ENCODE assay signal across 17 cellular contexts in genomic region chr11:15826008-15826650, GRCh38.
A peak's percentile ranks its signal among the peaks of the same experiment; 100 is the strongest.
DNase-seq lines count a peak whose midpoint lies in the region; TF ChIP-seq lines count a peak whose summit lies in the region.
"Had no signal": no experiment of that assay in that cellular context is flagged by ENCODE, and none has a peak within 500 bp of the region (broad histone marks: within the 10 kb centered on the region; RNA-seq: fewer than 3 reads in every experiment).

No MANE protein-coding gene starts in this region.

- H3K36me3 Mint-ChIP-seq in endodermal cell (ENCODE audit: low read depth): no peaks in the 10 kb centered on the region
- no peaks in the 10 kb centered on the region for H3K36me3 Mint-ChIP-seq in activated T-helper 2 cell treated with anti-CD3 and anti-CD28 coated beads, Interferon-gamma antibody, Interleukin-2, Interleukin-4, amounts not matched to agents 10 μg/mL and 5 μg/mL and 100 μg/mL, durations not matched to agents 14 hours and 24 hours and 36 hours (ENCODE audit: low read depth)
- no peaks in the 10 kb centered on the region for H3K36me3 Mint-ChIP-seq in CD4-positive, alpha-beta memory T cell
- H3K36me3 Mint-ChIP-seq: CD14-positive monocyte had no signal

- H3K27ac Mint-ChIP-seq in endodermal cell: peak overlapping the region; percentile 40
- H3K27ac Mint-ChIP-seq in activated T-helper 2 cell treated with anti-CD3 and anti-CD28 coated beads, Interferon-gamma antibody, Interleukin-2, Interleukin-4, amounts not matched to agents 10 μg/mL and 5 μg/mL and 100 μg/mL, durations not matched to agents 14 hours and 24 hours and 36 hours: no peak overlapping the region
- no peak overlapping the region for H3K27ac Mint-ChIP-seq in CD4-positive, alpha-beta memory T cell

- no peaks in the 10 kb centered on the region for H3K27me3 Mint-ChIP-seq in endodermal cell (ENCODE audit: insufficient read depth)
- no peaks in the 10 kb centered on the region for H3K27me3 Mint-ChIP-seq in activated T-helper 2 cell treated with anti-CD3 and anti-CD28 coated beads, Interferon-gamma antibody, Interleukin-2, Interleukin-4, amounts not matched to agents 10 μg/mL and 5 μg/mL and 100 μg/mL, durations not matched to agents 14 hours and 24 hours and 36 hours (ENCODE audit: low read depth)
- peaks cover 3 to 6% of the 10 kb centered on the region in 2 donors for H3K27me3 Mint-ChIP-seq in CD4-positive, alpha-beta memory T cell

- H3K27ac ChIP-seq in SJSA1: peak overlapping the region; percentile 12
- no peak overlapping the region for H3K27ac ChIP-seq in endodermal cell (ENCODE audit: low read depth, low read length)
- peak overlapping the region; percentile 62 for H3K27ac ChIP-seq in mesodermal cell (ENCODE audit: low read depth, low read length, severe bottlenecking)
- H3K27ac ChIP-seq in CD4-positive, alpha-beta memory T cell (ENCODE audit: low read depth, low read length): no peak overlapping the region
- no peak overlapping the region for H3K27ac ChIP-seq in substantia nigra (ENCODE audit: low read depth, low read length, poor library complexity, severe bottlenecking)
- H3K27ac ChIP-seq: HL-60, RWPE1 had no signal

- POLR2A ChIA-PET in CD4-positive, alpha-beta memory T cell (lab: Charles Lee; ENCODE audit: partially characterized antibody): no interaction called here

- peak; percentile 55 to 62 for DNase-seq in SJSA1 (ENCODE audit: low read depth in 1 of 2, low spot score in 2 of 2)
- DNase-seq in endodermal cell: no peak
- DNase-seq in retina: peak; percentile 46
- no peak for DNase-seq in activated T-helper 2 cell treated with anti-CD3 and anti-CD28 coated beads, Interferon-gamma antibody, Interleukin-2, Interleukin-4, amounts not matched to agents 10 μg/mL and 5 μg/mL and 100 μg/mL, durations not matched to agents 14 hours and 24 hours and 36 hours (ENCODE audit: low spot score)
- no peak for DNase-seq in CD4-positive, alpha-beta memory T cell
- DNase-seq in substantia nigra (lab: John Stamatoyannopoulos, UW): no peak
- DNase-seq in HuH-7 (ENCODE audit: low spot score): no peak
- DNase-seq: NCI-H1417 treated with DMSO at 0.1 percent for 48 hours, NCI-H510A, NCI-H774, PC-3 had no signal

- 78 to 100% methylated on average over 2 to 7 of the region's 7 CpGs for WGBS in endodermal cell (ENCODE audit: insufficient coverage in 1 of 2, insufficient read length in 1 of 2), 2 experiments
- 62 to 74% methylated on average over 5 to 7 of the region's 7 CpGs for WGBS in mesodermal cell (ENCODE audit: insufficient coverage in 2 of 2), 2 experiments

- no peaks in the 10 kb centered on the region for H3K9me3 Mint-ChIP-seq in endodermal cell
- no peaks in the 10 kb centered on the region for H3K9me3 Mint-ChIP-seq in activated T-helper 2 cell treated with anti-CD3 and anti-CD28 coated beads, Interferon-gamma antibody, Interleukin-2, Interleukin-4, amounts not matched to agents 10 μg/mL and 5 μg/mL and 100 μg/mL, durations not matched to agents 14 hours and 24 hours and 36 hours
- peaks cover 0 to 5% (median 0%) of the 10 kb centered on the region in 8 donors for H3K9me3 Mint-ChIP-seq in CD4-positive, alpha-beta memory T cell
- H3K9me3 Mint-ChIP-seq: CD14-positive monocyte had no signal

- no peaks in the 10 kb centered on the region for H3K9me3 ChIP-seq in SJSA1 (replicated peaks)
- peaks cover 5% of the 10 kb centered on the region for H3K9me3 ChIP-seq in endodermal cell (ENCODE audit: control insufficient read depth, low read length)
- H3K9me3 ChIP-seq in mesodermal cell (ENCODE audit: control insufficient read depth, low read length): no peaks in the 10 kb centered on the region
- H3K9me3 ChIP-seq in CD4-positive, alpha-beta memory T cell (ENCODE audit: control insufficient read depth in 1 of 2, low read length in 2 of 2): no peaks in the 10 kb centered on the region
- H3K9me3 ChIP-seq: Caco-2, HAP-1 had no signal

- H3K4me1 ChIP-seq in SJSA1 (replicated peaks): peaks cover 47% of the 10 kb centered on the region
- H3K4me1 ChIP-seq in endodermal cell (ENCODE audit: control insufficient read depth, insufficient read depth, low read length): peaks cover 5% of the 10 kb centered on the region
- peaks cover 15% of the 10 kb centered on the region for H3K4me1 ChIP-seq in mesodermal cell (ENCODE audit: control insufficient read depth, insufficient read depth, low read length, poor library complexity, severe bottlenecking)
- H3K4me1 ChIP-seq in CD4-positive, alpha-beta memory T cell (ENCODE audit: insufficient read depth, low read length): no peaks in the 10 kb centered on the region
- H3K4me1 ChIP-seq: Caco-2, HAP-1 had no signal

- no peak for TF ChIP-seq CTCF in endodermal cell (conservative IDR thresholded peaks at IDR 0.05)

- H3K4me1 Mint-ChIP-seq in endodermal cell: peaks cover 16% of the 10 kb centered on the region
- no peaks in the 10 kb centered on the region for H3K4me1 Mint-ChIP-seq in activated T-helper 2 cell treated with anti-CD3 and anti-CD28 coated beads, Interferon-gamma antibody, Interleukin-2, Interleukin-4, amounts not matched to agents 10 μg/mL and 5 μg/mL and 100 μg/mL, durations not matched to agents 14 hours and 24 hours and 36 hours (ENCODE audit: low read depth)
- H3K4me1 Mint-ChIP-seq in CD4-positive, alpha-beta memory T cell: no peaks in the 10 kb centered on the region

- CTCF ChIA-PET in CD4-positive, alpha-beta memory T cell (lab: Charles Lee; ENCODE audit: partially characterized antibody): interaction anchor here (1.3 kb wide), 1 partner anchor 22 kb away, joined by 3 read pairs; no protein-coding TSS in a partner anchor

- H3K4me3 ChIP-seq in SJSA1 (no peak overlapping the region), endodermal cell (ENCODE audit: low read length) (no peak overlapping the region), mesodermal cell (ENCODE audit: extremely low read depth, insufficient read depth, low read length, poor library complexity, severe bottlenecking) (no peak overlapping the region)
- H3K4me3 ChIP-seq in CD4-positive, alpha-beta memory T cell (ENCODE audit: low read length in 2 of 2): no peak overlapping the region
- H3K4me3 ChIP-seq: HAP-1 had no signal

- intact Hi-C loops in activated T-helper 2 cell treated with anti-CD3 and anti-CD28 coated beads, Interferon-gamma antibody, Interleukin-2, Interleukin-4, amounts not matched to agents 10 μg/mL and 5 μg/mL and 100 μg/mL, durations not matched to agents 14 hours and 24 hours and 36 hours (cut with micrococcal nuclease): no loop called here
- intact Hi-C loops in CD4-positive, alpha-beta memory T cell (cut with micrococcal nuclease): no loop called here

- H3K4me3 Mint-ChIP-seq in endodermal cell: no peak overlapping the region
- H3K4me3 Mint-ChIP-seq in activated T-helper 2 cell treated with anti-CD3 and anti-CD28 coated beads, Interferon-gamma antibody, Interleukin-2, Interleukin-4, amounts not matched to agents 10 μg/mL and 5 μg/mL and 100 μg/mL, durations not matched to agents 14 hours and 24 hours and 36 hours (ENCODE audit: low read depth): no peak overlapping the region
- no peak overlapping the region for H3K4me3 Mint-ChIP-seq in CD4-positive, alpha-beta memory T cell
- H3K4me3 Mint-ChIP-seq: CD14-positive monocyte had no signal

- H3K27me3 ChIP-seq in SJSA1 (replicated peaks) (no peaks in the 10 kb centered on the region), endodermal cell (ENCODE audit: control insufficient read depth, insufficient read depth, low read length, poor library complexity, severe bottlenecking) (no peaks in the 10 kb centered on the region)
- H3K27me3 ChIP-seq in CD4-positive, alpha-beta memory T cell (ENCODE audit: insufficient read depth, low read length): no peaks in the 10 kb centered on the region

- no peaks in the 10 kb centered on the region for H3K36me3 ChIP-seq in SJSA1
- H3K36me3 ChIP-seq in endodermal cell (ENCODE audit: control insufficient read depth, insufficient read depth, low read length): no peaks in the 10 kb centered on the region
- H3K36me3 ChIP-seq in mesodermal cell (ENCODE audit: control insufficient read depth, insufficient read depth, low read length): no peaks in the 10 kb centered on the region
- H3K36me3 ChIP-seq in CD4-positive, alpha-beta memory T cell (ENCODE audit: insufficient read depth, low read length): no peaks in the 10 kb centered on the region
- H3K36me3 ChIP-seq: HAP-1 had no signal

- no peak overlapping the region for H3K9ac ChIP-seq in endodermal cell (ENCODE audit: extremely low read depth, low read length, poor library complexity, severe bottlenecking)

Comparison
In these comparisons a context has a peak if more than half of its experiments do, and no peak if none do; other contexts are left out.
1. DNase-seq: peak in SJSA1 (2 of 2) and retina (single experiment); none in endodermal cell (single experiment), activated T-helper 2 cell treated with anti-CD3 and anti-CD28 coated beads, Interferon-gamma antibody, Interleukin-2, Interleukin-4, amounts not matched to agents 10 μg/mL and 5 μg/mL and 100 μg/mL, durations not matched to agents 14 hours and 24 hours and 36 hours (single experiment), CD4-positive, alpha-beta memory T cell (0 of 5), substantia nigra (0 of 49) and HuH-7 (single experiment).
2. H3K27ac ChIP-seq: peak in SJSA1 (single experiment) and mesodermal cell (single experiment); none in endodermal cell (single experiment), CD4-positive, alpha-beta memory T cell (single experiment) and substantia nigra (single experiment).